ENCODE assay signal across 23 cellular contexts in the genomic region with DNA sequence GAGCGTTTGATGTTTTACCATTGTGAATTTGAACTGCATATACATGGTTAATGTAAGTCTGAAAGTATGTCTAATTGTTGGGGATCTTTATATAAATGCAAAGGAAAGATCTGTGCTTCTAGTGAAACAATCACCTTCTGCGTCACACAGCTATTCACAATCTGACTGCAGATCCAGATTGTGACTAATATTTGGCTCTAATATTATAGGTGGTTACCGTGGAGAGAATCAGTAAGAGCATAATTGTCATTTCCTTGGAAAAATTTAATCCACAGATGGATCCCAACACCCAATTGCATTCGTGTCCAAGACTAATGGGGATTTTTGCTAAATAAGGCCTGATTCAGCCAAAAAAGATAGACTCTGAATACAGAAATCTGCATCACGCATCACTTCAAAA. TPM values are rescaled to one million over a fixed set of nuclear protein-coding genes. Genes with fewer than 3 reads are reported as not detected.
"Had no signal": no experiment of that assay in that cellular context is flagged by ENCODE, and none has a peak within 500 bp of the region (broad histone marks: within the 10 kb centered on the region; RNA-seq: fewer than 3 reads in every experiment).

No MANE protein-coding gene starts in this region.

- H3K4me3 ChIP-seq: colonic mucosa, gastroesophageal sphincter, prostate gland, skin epidermis, thyroid gland, upper lobe of left lung, vagina had no signal

- DNase-seq: activated B cell treated with CpG ODN at 0.5 μM for 24 hours; activated CD8-positive, alpha-beta T cell treated with anti-CD3 and anti-CD28 coated beads, Interleukin-2, amount 10 ng/mL, durations not matched to agents 7 days and 5 days; activated naive CD4-positive, alpha-beta T cell; activated T-cell treated with anti-CD3 and anti-CD28 coated beads for 4 hours; activated T-cell treated with anti-CD3 and anti-CD28 coated beads, Interleukin-2, amount 50 U/mL, for 72 hours; colonic mucosa; effector memory CD8-positive, alpha-beta T cell; mesenchymal stem cell; natural killer cell; retina; stimulated activated CD4-positive, alpha-beta T cell treated with anti-CD3 and anti-CD28 coated beads, Interleukin-12 subunit alpha, Interleukin-12 subunit beta, amount 100 ng/mL, for 4 hours; stimulated activated CD4-positive, alpha-beta T cell treated with anti-CD3 and anti-CD28 coated beads, Interleukin-4, amount 100 ng/mL, for 1 hour; T-helper 1 cell; thyroid gland; upper lobe of left lung had no signal

- H3K27ac Mint-ChIP-seq: activated B cell treated with CpG ODN at 0.5 μM for 24 hours; activated CD8-positive, alpha-beta T cell treated with anti-CD3 and anti-CD28 coated beads, Interleukin-2, amount 10 ng/mL, durations not matched to agents 7 days and 5 days; activated naive CD4-positive, alpha-beta T cell treated with anti-CD3 and anti-CD28 coated beads, Interleukin-2, amount 50 U/mL, for 72 hours; activated T-cell treated with anti-CD3 and anti-CD28 coated beads, Interleukin-2, amount 50 U/mL, for 72 hours; effector memory CD8-positive, alpha-beta T cell; natural killer cell; stimulated activated naive CD8-positive, alpha-beta T cell treated with anti-CD3 and anti-CD28 coated beads, Interleukin-15, Interleukin-2, amounts not matched to agents 100 ng/mL and 50 ng/mL, for 24 hours; T-helper 2 cell treated with Interferon-gamma antibody and Interleukin-4, amounts not matched to agents 5 μg/mL and 100 μg/mL, for 36 hours had no signal

- ATAC-seq: activated CD8-positive, alpha-beta T cell treated with anti-CD3 and anti-CD28 coated beads, Interleukin-2, amount 10 ng/mL, durations not matched to agents 7 days and 5 days; activated naive CD4-positive, alpha-beta T cell treated with anti-CD3 and anti-CD28 coated beads, Interleukin-2, amount 50 U/mL, for 72 hours; activated T-cell treated with anti-CD3 and anti-CD28 coated beads, Interleukin-2, amount 50 U/mL, for 72 hours; effector memory CD8-positive, alpha-beta T cell; gastroesophageal sphincter; natural killer cell; sciatic nerve had no signal

- H3K9me3 Mint-ChIP-seq: activated B cell treated with CpG ODN at 0.5 μM for 24 hours; activated naive CD4-positive, alpha-beta T cell treated with anti-CD3 and anti-CD28 coated beads, Interleukin-2, amount 50 U/mL, for 72 hours; activated T-cell treated with anti-CD3 and anti-CD28 coated beads, Interleukin-2, amount 50 U/mL, for 72 hours; natural killer cell; stimulated activated naive CD8-positive, alpha-beta T cell treated with anti-CD3 and anti-CD28 coated beads, Interleukin-15, Interleukin-2, amounts not matched to agents 100 ng/mL and 50 ng/mL, for 24 hours; T-helper 2 cell treated with Interferon-gamma antibody and Interleukin-4, amounts not matched to agents 5 μg/mL and 100 μg/mL, for 36 hours had no signal

- H3K36me3 Mint-ChIP-seq: natural killer cell had no signal

- H3K4me3 Mint-ChIP-seq: activated B cell treated with CpG ODN at 0.5 μM for 24 hours; activated CD8-positive, alpha-beta T cell treated with anti-CD3 and anti-CD28 coated beads, Interleukin-2, amount 10 ng/mL, durations not matched to agents 7 days and 5 days; activated T-cell treated with anti-CD3 and anti-CD28 coated beads, Interleukin-2, amount 50 U/mL, for 72 hours; effector memory CD8-positive, alpha-beta T cell; natural killer cell; stimulated activated naive CD8-positive, alpha-beta T cell treated with anti-CD3 and anti-CD28 coated beads, Interleukin-15, Interleukin-2, amounts not matched to agents 100 ng/mL and 50 ng/mL, for 24 hours; T-helper 2 cell treated with Interferon-gamma antibody and Interleukin-4, amounts not matched to agents 5 μg/mL and 100 μg/mL, for 36 hours had no signal

- H3K27ac ChIP-seq: colonic mucosa, gastroesophageal sphincter, prostate gland, skin epidermis, thyroid gland, upper lobe of left lung, vagina had no signal

- H3K27me3 ChIP-seq: colonic mucosa, gastroesophageal sphincter, thyroid gland, upper lobe of left lung, vagina had no signal

RNA-seq across cellular contexts. Expression of a gene that starts 2.8 kb away (rescaled TPM):
- total RNA-seq: activated CD8-positive, alpha-beta T cell treated with anti-CD3 and anti-CD28 coated beads, Interleukin-2, amount 10 ng/mL, durations not matched to agents 7 days and 5 days; activated T-cell treated with anti-CD3 and anti-CD28 coated beads, Interleukin-2, amount 50 U/mL, for 72 hours had no signal
